Comparison of ENCODE assay signal across 8 cellular contexts in genomic region chr14:52553002-52553670, GRCh38. TPM values are rescaled to one million over a fixed set of nuclear protein-coding genes. Genes with fewer than 3 reads are reported as not detected.
DNase-seq lines count a peak whose midpoint lies in the region; ATAC-seq, FAIRE-seq and TF ChIP-seq lines count a peak whose summit lies in the region.

No MANE protein-coding gene starts in this region.

- peaks cover 27% of the 10 kb centered on the region for H3K4me1 Mint-ChIP-seq in activated CD4-positive, alpha-beta memory T cell treated with anti-CD3 and anti-CD28 coated beads, Interleukin-2, amount 10 ng/mL, durations not matched to agents 7 days and 5 days
- H3K4me1 Mint-ChIP-seq in naive B cell = peaks cover 14 to 22% (median 15%) of the 10 kb centered on the region in 3 donors

- BruUV-seq in endothelial cell of umbilical vein (replicated peaks; lab: Mats Ljungman, UMichigan) = no TSS peak

- peak overlapping the region; percentile 56 for H2AFZ ChIP-seq in endothelial cell of umbilical vein (ENCODE audit: low read depth, low read length)

- ATAC-seq in HG02840 (IDR thresholded peaks at IDR 0.05; ENCODE audit: low FRiP score, unreplicated experiment) = peak; percentile 20
- peak; percentile 16 to 22 for ATAC-seq in naive B cell (ENCODE audit: low read depth in 2 of 2)
- no peak for ATAC-seq in GM18519 (IDR thresholded peaks at IDR 0.05; ENCODE audit: low FRiP score, unreplicated experiment)

- H3K27ac ChIP-seq in endothelial cell of umbilical vein (ENCODE audit: insufficient read depth, low read depth, low read length) = peak overlapping the region; percentile 0

- no peaks in the 10 kb centered on the region for H3K9me3 Mint-ChIP-seq in activated CD4-positive, alpha-beta memory T cell treated with anti-CD3 and anti-CD28 coated beads, Interleukin-2, amount 10 ng/mL, durations not matched to agents 7 days and 5 days
- no peaks in the 10 kb centered on the region for H3K9me3 Mint-ChIP-seq in naive B cell

- TF ChIP-seq CTCF in GM13976 (IDR thresholded peaks at IDR 0.05; ENCODE audit: borderline replicate concordance, control extremely low read depth, extremely low read depth, insufficient read depth, missing control alignments) (no peak), endothelial cell of umbilical vein (IDR thresholded peaks at IDR 0.05; ENCODE audit: extremely low read depth in 1 of 2, insufficient read depth in 1 of 2, low read depth in 1 of 2, low read length in 2 of 2) (no peak)

- H3K4me1 ChIP-seq in endothelial cell of umbilical vein (ENCODE audit: control insufficient read depth, extremely low read depth, insufficient read depth, low read length) = peaks cover 9% of the 10 kb centered on the region

- peak overlapping the region; percentile 8 to 88 (median 61) for H3K4me3 ChIP-seq in endothelial cell of umbilical vein (replicated peaks in 1 of 3; ENCODE audit: insufficient read depth in 1 of 3, low read depth in 1 of 3, low read length in 3 of 3)

- peaks cover 27% of the 10 kb centered on the region for H3K27me3 Mint-ChIP-seq in activated CD4-positive, alpha-beta memory T cell treated with anti-CD3 and anti-CD28 coated beads, Interleukin-2, amount 10 ng/mL, durations not matched to agents 7 days and 5 days
- H3K27me3 Mint-ChIP-seq in naive B cell = peaks cover 0 to 4% (median 0%) of the 10 kb centered on the region in 3 donors

- CTCF ChIA-PET in activated CD4-positive, alpha-beta memory T cell treated with anti-CD3 and anti-CD28 coated beads, Interleukin-2, amount 10 ng/mL, durations not matched to agents 7 days and 5 days (lab: Charles Lee) = interaction anchor here (1.5 to 2.5 kb wide), 5 partner anchors 13 to 253 kb away, joined by 3 to 7 read pairs (median 6); no protein-coding TSS in a partner anchor
- CTCF ChIA-PET in endothelial cell of umbilical vein (lab: Charles Lee) = interaction anchor here (1.0 to 2.2 kb wide), 7 partner anchors 9 to 408 kb away, joined by 3 to 9 read pairs (median 4); no protein-coding TSS in a partner anchor

- dilution Hi-C loops in endothelial cell of umbilical vein (cut with MboI; ENCODE audit: extremely low pct_ligation_motif_present, low sequenced_read_pairs) = no loop called here

- peak overlapping the region; percentile 77 for H3K4me2 ChIP-seq in endothelial cell of umbilical vein (ENCODE audit: insufficient read depth, low read length)

- no peaks in the 10 kb centered on the region for H3K9me1 ChIP-seq in endothelial cell of umbilical vein (replicated peaks; ENCODE audit: control insufficient read depth, extremely low read depth, insufficient read depth, low read length)

- no peaks in the 10 kb centered on the region for H4K20me1 ChIP-seq in endothelial cell of umbilical vein (replicated peaks; ENCODE audit: control insufficient read depth, extremely low read depth, insufficient read depth, low read length)

- H3K27ac Mint-ChIP-seq in activated CD4-positive, alpha-beta memory T cell treated with anti-CD3 and anti-CD28 coated beads, Interleukin-2, amount 10 ng/mL, durations not matched to agents 7 days and 5 days = no peak overlapping the region
- H3K27ac Mint-ChIP-seq in naive B cell = peak overlapping the region; percentile 44 to 94 (median 84)

- H3K36me3 ChIP-seq in endothelial cell of umbilical vein (ENCODE audit: control insufficient read depth in 2 of 2, extremely low read depth in 1 of 2, insufficient read depth in 2 of 2, low read length in 2 of 2) = no peaks in the 10 kb centered on the region

- DNase-seq in GM13976 (ENCODE audit: low spot score) (peak; percentile 57), NCI-H2107 treated with DMSO at 0.1 percent for 48 hours (lab: John Stamatoyannopoulos, UW; ENCODE audit: unreplicated experiment) (peak; percentile 48), endothelial cell of umbilical vein (ENCODE audit: low read depth, low spot score) (peak; percentile 17), naive B cell (peak; percentile 46), superior temporal gyrus (ENCODE audit: extremely low spot score) (peak; percentile 10)
- DNase-seq in activated CD4-positive, alpha-beta memory T cell treated with anti-CD3 and anti-CD28 coated beads, Interleukin-2, amount 10 ng/mL, durations not matched to agents 7 days and 5 days = peak; percentile 45

- H3K4me3 Mint-ChIP-seq in activated CD4-positive, alpha-beta memory T cell treated with anti-CD3 and anti-CD28 coated beads, Interleukin-2, amount 10 ng/mL, durations not matched to agents 7 days and 5 days = peak overlapping the region; percentile 92
- H3K4me3 Mint-ChIP-seq in naive B cell = peak overlapping the region; percentile 90 to 97 (median 96)

- no peak for TF ChIP-seq POLR2A in endothelial cell of umbilical vein (IDR thresholded peaks at IDR 0.05; ENCODE audit: low read depth, low read length)

- peak overlapping the region; percentile 50 for H3K9ac ChIP-seq in endothelial cell of umbilical vein (replicated peaks; ENCODE audit: extremely low read depth, insufficient read depth, low read length)

- intact Hi-C loops in endothelial cell of umbilical vein (cut with micrococcal nuclease) = loop anchor here (1.0 to 10.0 kb wide), 5 partner anchors 178 to 1888 kb away; partner anchors contain the start of genes FERMT2, GNPNAT1, SAV1 and STYX

- no peaks in the 10 kb centered on the region for H3K9me3 ChIP-seq in endothelial cell of umbilical vein (replicated peaks; ENCODE audit: control insufficient read depth, insufficient read depth, low read length)

- H3K36me3 Mint-ChIP-seq in activated CD4-positive, alpha-beta memory T cell treated with anti-CD3 and anti-CD28 coated beads, Interleukin-2, amount 10 ng/mL, durations not matched to agents 7 days and 5 days (ENCODE audit: low read depth) = no peaks in the 10 kb centered on the region
- no peaks in the 10 kb centered on the region for H3K36me3 Mint-ChIP-seq in naive B cell

- in situ Hi-C loops in GM13976 (cut with MboI; ENCODE audit: low sequenced_read_pairs, unreplicated experiment) = no loop called here

- POLR2A ChIA-PET in activated CD4-positive, alpha-beta memory T cell treated with anti-CD3 and anti-CD28 coated beads, Interleukin-2, amount 10 ng/mL, durations not matched to agents 7 days and 5 days (lab: Charles Lee) = interaction anchor here (0.6 to 5.8 kb wide), 26 partner anchors 9 to 599 kb away, joined by 3 to 62 read pairs (median 5); partner anchors contain the start of genes ERO1A, GNPNAT1, NID2 and PSMC6
- POLR2A ChIA-PET in endothelial cell of umbilical vein (lab: Charles Lee) = interaction anchor here (0.6 to 1.7 kb wide), 2 partner anchors 132 to 238 kb away, joined by 3 to 5 read pairs; partner anchors contain the start of gene GNPNAT1

- FAIRE-seq in endothelial cell of umbilical vein (lab: Jason Lieb, UNC) = no peak

- H3K27me3 ChIP-seq in endothelial cell of umbilical vein (ENCODE audit: control insufficient read depth in 2 of 2, insufficient read depth in 2 of 2, low read length in 2 of 2) = no peaks in the 10 kb centered on the region

- H3K79me2 ChIP-seq in endothelial cell of umbilical vein (ENCODE audit: control insufficient read depth, insufficient read depth, low read length) = no peaks in the 10 kb centered on the region

TF ChIP-seq in endothelial cell of umbilical vein, 7 proteins besides CTCF, POLR2A, EP300 and RAD21:
- no peak for TF ChIP-seq JUN (IDR thresholded peaks at IDR 0.05; ENCODE audit: borderline replicate concordance, insufficient read depth, insufficient read length, low read depth)
- no peak for TF ChIP-seq GATA2 (IDR thresholded peaks at IDR 0.05; ENCODE audit: insufficient read depth, insufficient read length, low read depth, low read length)
- TF ChIP-seq MAX (IDR thresholded peaks at IDR 0.05; ENCODE audit: insufficient read depth, insufficient read length) = no peak
- TF ChIP-seq EZH2 (IDR thresholded peaks at IDR 0.05; ENCODE audit: borderline replicate concordance, low read depth, low read length, severe bottlenecking) = no peak
- TF ChIP-seq MYC (IDR thresholded peaks at IDR 0.05; ENCODE audit: low read depth, low read length) = no peak
- TF ChIP-seq POLR2AphosphoS5 (IDR thresholded peaks at IDR 0.05; ENCODE audit: insufficient read depth, low read depth, low read length) = no peak
- no peak for TF ChIP-seq FOS (IDR thresholded peaks at IDR 0.05; ENCODE audit: borderline replicate concordance, insufficient read depth, low read length)
TF ChIP-seq in endothelial cell of umbilical vein: peak in this region for 0.

RNA-seq across cellular contexts. Expression of gene GPR137C, which starts 0.5 kb away (rescaled TPM):
- total RNA-seq in activated CD4-positive, alpha-beta memory T cell treated with anti-CD3 and anti-CD28 coated beads, Interleukin-2, amount 10 ng/mL, durations not matched to agents 7 days and 5 days = under 1 TPM; 0.30 to 0.88 TPM
- total RNA-seq in endothelial cell of umbilical vein = 3.8 and 5.7 TPM in 2 replicates
- 1.5 TPM in 2 replicates for polyA plus RNA-seq in endothelial cell of umbilical vein
- 0.92 and 1.1 TPM in 2 replicates for polyA plus RNA-seq in endothelial cell of umbilical vein (2011; cell fraction: cytosol; rRNA removed)
- 4.6 and 4.7 TPM in 2 replicates for polyA plus RNA-seq in endothelial cell of umbilical vein (2011; cell fraction: nucleus; rRNA removed)
- polyA plus RNA-seq in endothelial cell of umbilical vein (2012) = 0.82 and 1.3 TPM in 2 replicates
- 2.4 and 3.6 TPM in 2 replicates for polyA minus RNA-seq in endothelial cell of umbilical vein
- 1.6 TPM for polyA minus RNA-seq in endothelial cell of umbilical vein (2011; cell fraction: cytosol; rRNA and poly(A)+ RNA removed)
- polyA minus RNA-seq in endothelial cell of umbilical vein (2011; cell fraction: nucleus; rRNA and poly(A)+ RNA removed) = 3.8 and 4.5 TPM in 2 replicates
- under 1 TPM in 1 of 6 donors, not detected in 5; 0.12 TPM for polyA plus RNA-seq in naive B cell (ENCODE audit: low read depth in 6 of 6)

RNA-seq across cellular contexts. Expression of gene TXNDC16, which starts 0.8 kb away (rescaled TPM):
- total RNA-seq in activated CD4-positive, alpha-beta memory T cell treated with anti-CD3 and anti-CD28 coated beads, Interleukin-2, amount 10 ng/mL, durations not matched to agents 7 days and 5 days = 1 to 10 TPM; 8.8 to 9.4 TPM
- 4.5 and 4.8 TPM in 2 replicates for total RNA-seq in endothelial cell of umbilical vein
- 2.1 and 2.3 TPM in 2 replicates for polyA plus RNA-seq in endothelial cell of umbilical vein
- 2.3 and 2.6 TPM in 2 replicates for polyA plus RNA-seq in endothelial cell of umbilical vein (2011; cell fraction: cytosol; rRNA removed)
- polyA plus RNA-seq in endothelial cell of umbilical vein (2011; cell fraction: nucleus; rRNA removed) = 3.2 and 3.9 TPM in 2 replicates
- 2.3 and 3.3 TPM in 2 replicates for polyA plus RNA-seq in endothelial cell of umbilical vein (2012)
- polyA minus RNA-seq in endothelial cell of umbilical vein = 2.5 and 5.4 TPM in 2 replicates
- 10.8 TPM for polyA minus RNA-seq in endothelial cell of umbilical vein (2011; cell fraction: cytosol; rRNA and poly(A)+ RNA removed)
- polyA minus RNA-seq in endothelial cell of umbilical vein (2011; cell fraction: nucleus; rRNA and poly(A)+ RNA removed) = 3.9 and 4.1 TPM in 2 replicates
- 1 to 10 TPM in 4 of 6 donors, under 1 TPM in 1, not detected in 1; 0.78 to 1.9 (median 1.4) TPM for polyA plus RNA-seq in naive B cell (ENCODE audit: low read depth in 6 of 6)
